Comparison of ENCODE assay signal across 8 cellular contexts in genomic region chr5:115815693-115816225, GRCh38. TPM values are rescaled to one million over a fixed set of nuclear protein-coding genes. Genes with fewer than 3 reads are reported as not detected.
DNase-seq lines count a peak whose midpoint lies in the region; ATAC-seq, FAIRE-seq and TF ChIP-seq lines count a peak whose summit lies in the region.

No MANE protein-coding gene starts in this region.

- H3K36me3 ChIP-seq in BE2C (no peaks in the 10 kb centered on the region), IMR-90 (ENCODE audit: control insufficient read depth, insufficient read depth, low read length) (no peaks in the 10 kb centered on the region), mesodermal cell (ENCODE audit: control insufficient read depth, insufficient read depth, low read length) (no peaks in the 10 kb centered on the region), uterus (no peaks in the 10 kb centered on the region)

- H3K4me3 ChIP-seq in BE2C (ENCODE audit: low read depth, low read length) (peak overlapping the region; percentile 33), IMR-90 (ENCODE audit: insufficient read depth, low read depth, low read length) (peak overlapping the region; percentile 73), mesodermal cell (ENCODE audit: extremely low read depth, insufficient read depth, low read length, poor library complexity, severe bottlenecking) (peak overlapping the region; percentile 62), uterus (peak overlapping the region; percentile 34 to 53)

- CTCF ChIA-PET in IMR-90 (lab: Yijun Ruan, JAX) = interaction anchor here (0.6 kb wide), 1 partner anchor 253 kb away, joined by 4 read pairs; no protein-coding TSS in a partner anchor

- H3K36me3 Mint-ChIP-seq in dendritic cell treated with granulocyte-macrophage colony-stimulating factor and Interleukin-4, amounts not matched to agents 40 ng/mL and 50 ng/mL, for 4 days (ENCODE audit: low read depth) = no peaks in the 10 kb centered on the region

- H2AK5ac ChIP-seq in IMR-90 (ENCODE audit: low read depth, low read length) = no peak overlapping the region

- H3K27ac ChIP-seq in IMR-90 (ENCODE audit: insufficient read depth, low read length) = no peak overlapping the region
- no peak overlapping the region for H3K27ac ChIP-seq in mesodermal cell (ENCODE audit: low read depth, low read length, severe bottlenecking)
- H3K27ac ChIP-seq in uterus = peak overlapping the region in 1 of 2 donors; percentile 67

- in situ Hi-C loops in IMR-90 (cut with MboI; ENCODE audit: low sequenced_read_pairs) = loop anchor here (10.0 kb wide), 1 partner anchor 171 kb away; no protein-coding TSS in a partner anchor

- H4K8ac ChIP-seq in IMR-90 (ENCODE audit: low read depth in 2 of 2, low read length in 2 of 2) = no peak overlapping the region

- 2% methylated on average over 17 of the region's 48 CpGs; no CpG with 5 or more reads in 1 of the 2 experiments for WGBS in IMR-90 (ENCODE audit: extremely low coverage in 2 of 2, insufficient read length in 1 of 2), 2 experiments
- 2% methylated on average over 20 to 23 of the region's 48 CpGs for WGBS in mesodermal cell (ENCODE audit: insufficient coverage in 2 of 2), 2 experiments

- no peak overlapping the region for H4K91ac ChIP-seq in IMR-90 (ENCODE audit: insufficient read depth, low read depth, low read length)

- ATAC-seq in IMR-90 (ENCODE audit: low read depth) (peak; percentile 51), HG02981 (IDR thresholded peaks at IDR 0.05; ENCODE audit: unreplicated experiment) (no peak), GM19328 (IDR thresholded peaks at IDR 0.05; ENCODE audit: unreplicated experiment) (no peak)

- no peak overlapping the region; the same call in 1 of the 2 replicates for H3K9ac ChIP-seq in IMR-90 (ENCODE audit: low read depth, low read length)

- 0 out of 2 replicates have a peak overlapping the region, but pooled peaks have one; percentile 26 for H3K23ac ChIP-seq in IMR-90 (ENCODE audit: low read depth, low read length)

- H3K9me3 ChIP-seq in BE2C = no peaks in the 10 kb centered on the region
- no peaks in the 10 kb centered on the region for H3K9me3 ChIP-seq in IMR-90 (ENCODE audit: control insufficient read depth, insufficient read depth, low read length)
- no peaks in the 10 kb centered on the region for H3K9me3 ChIP-seq in mesodermal cell (ENCODE audit: control insufficient read depth, low read length)
- H3K9me3 ChIP-seq in uterus = no peaks in the 10 kb centered on the region

- peak overlapping the region; percentile 93 for H3K4me2 ChIP-seq in IMR-90 (ENCODE audit: low read depth, low read length)

- H3K79me1 ChIP-seq in IMR-90 (ENCODE audit: low read depth in 1 of 2, low read length in 2 of 2) = no peaks in the 10 kb centered on the region

- no TSS peak for BruUV-seq in IMR-90 (replicated peaks; lab: Mats Ljungman, UMichigan)

- H3K27me3 Mint-ChIP-seq in dendritic cell treated with granulocyte-macrophage colony-stimulating factor and Interleukin-4, amounts not matched to agents 40 ng/mL and 50 ng/mL, for 4 days = peaks cover 72% of the 10 kb centered on the region

- peaks cover 22% of the 10 kb centered on the region for H3K4me1 Mint-ChIP-seq in dendritic cell treated with granulocyte-macrophage colony-stimulating factor and Interleukin-4, amounts not matched to agents 40 ng/mL and 50 ng/mL, for 4 days (ENCODE audit: low read depth)

- H2AK9ac ChIP-seq in IMR-90 (replicated peaks; ENCODE audit: low read depth, low read length, poor library complexity) = peak overlapping the region; percentile 15

- no peaks in the 10 kb centered on the region for H3K4me1 ChIP-seq in BE2C
- H3K4me1 ChIP-seq in IMR-90 (ENCODE audit: control insufficient read depth, insufficient read depth, low read length) = no peaks in the 10 kb centered on the region; the same call in 1 of the 2 replicates
- no peaks in the 10 kb centered on the region for H3K4me1 ChIP-seq in mesodermal cell (ENCODE audit: control insufficient read depth, insufficient read depth, low read length, poor library complexity, severe bottlenecking)
- no peaks in the 10 kb centered on the region for H3K4me1 ChIP-seq in uterus

- peak overlapping the region; percentile 49 for H3K4me3 Mint-ChIP-seq in dendritic cell treated with granulocyte-macrophage colony-stimulating factor and Interleukin-4, amounts not matched to agents 40 ng/mL and 50 ng/mL, for 4 days

- H3K9me1 ChIP-seq in IMR-90 (ENCODE audit: insufficient read depth, low read length) = no peaks in the 10 kb centered on the region

- no peak for TF ChIP-seq RAD21 in IMR-90 (IDR thresholded peaks at IDR 0.05; ENCODE audit: low read length)

- H2BK5ac ChIP-seq in IMR-90 (ENCODE audit: low read depth, low read length, poor library complexity, severe bottlenecking) = no peak overlapping the region

- TF ChIP-seq CTCF in BE2C (IDR thresholded peaks at IDR 0.05; ENCODE audit: low read depth, low read length) (no peak), IMR-90 (conservative IDR thresholded peaks at IDR 0.05; ENCODE audit: low read depth, low read length) (no peak), uterus (IDR thresholded peaks at IDR 0.05) (no peak), D721Med (IDR thresholded peaks at IDR 0.05; ENCODE audit: insufficient read depth, missing control alignments) (no peak)

- no peak overlapping the region for H2BK120ac ChIP-seq in IMR-90 (ENCODE audit: low read depth, low read length)

- TF ChIP-seq POLR2A in IMR-90 (IDR thresholded peaks at IDR 0.05; ENCODE audit: low read depth, low read length) = no peak
- TF ChIP-seq POLR2A in uterus (IDR thresholded peaks at IDR 0.05) = no peak

- no peak overlapping the region for H2BK15ac ChIP-seq in IMR-90 (ENCODE audit: low read depth, low read length)

- intact Hi-C loops in IMR-90 (cut with micrococcal nuclease) = no loop called here
- intact Hi-C loops in dendritic cell treated with granulocyte-macrophage colony-stimulating factor and Interleukin-4, amounts not matched to agents 40 ng/mL and 50 ng/mL, for 4 days (cut with micrococcal nuclease) = loop anchor here (5.0 kb wide), 1 partner anchor 168 kb away; no protein-coding TSS in a partner anchor
- intact Hi-C loops in uterus (cut with DNase I; ENCODE audit: low total_unique reads) = no loop called here

- H3K27me3 ChIP-seq in BE2C (peaks cover 72% of the 10 kb centered on the region), IMR-90 (ENCODE audit: control insufficient read depth, insufficient read depth, low read length) (peaks cover 25% of the 10 kb centered on the region), uterus (no peaks in the 10 kb centered on the region)

- H3K56ac ChIP-seq in IMR-90 (ENCODE audit: extremely low read depth, insufficient read depth, low read length) = no peak overlapping the region

- FAIRE-seq in D721Med (lab: Jason Lieb, UNC) = no peak

- no peak overlapping the region for H3K27ac Mint-ChIP-seq in dendritic cell treated with granulocyte-macrophage colony-stimulating factor and Interleukin-4, amounts not matched to agents 40 ng/mL and 50 ng/mL, for 4 days

- no peak overlapping the region for H4K5ac ChIP-seq in IMR-90 (ENCODE audit: low read depth, low read length)

- H3K18ac ChIP-seq in IMR-90 (ENCODE audit: low read depth, low read length) = no peak overlapping the region

- POLR2A ChIA-PET in IMR-90 (lab: Charles Lee; ENCODE audit: unreplicated experiment) = no interaction called here

- H4K20me1 ChIP-seq in IMR-90 (ENCODE audit: insufficient read depth, low read length) = no peaks in the 10 kb centered on the region

- dilution Hi-C loops in IMR-90 (cut with HindIII; ENCODE audit: low sequenced_read_pairs, unreplicated experiment) = no loop called here

- H3K4ac ChIP-seq in IMR-90 (ENCODE audit: low read depth, low read length) = no peak overlapping the region

- no peak overlapping the region for H2BK20ac ChIP-seq in IMR-90 (ENCODE audit: low read depth, low read length)

- peak overlapping the region; percentile 93 for H2AFZ ChIP-seq in IMR-90 (replicated peaks; ENCODE audit: low read length, poor library complexity)

- DNase-seq in BE2C (no peak), IMR-90 (no peak), uterus (no peak), D721Med (ENCODE audit: insufficient read length, low spot score) (no peak)

- H3K9me3 Mint-ChIP-seq in dendritic cell treated with granulocyte-macrophage colony-stimulating factor and Interleukin-4, amounts not matched to agents 40 ng/mL and 50 ng/mL, for 4 days = no peaks in the 10 kb centered on the region

- no peak overlapping the region for H3K14ac ChIP-seq in IMR-90 (replicated peaks; ENCODE audit: low read depth, low read length)

TF ChIP-seq in IMR-90, 13 proteins besides CTCF, POLR2A, EP300 and RAD21 (continues in another document):
- TF ChIP-seq RFX5 (IDR thresholded peaks at IDR 0.05; ENCODE audit: low read depth, low read length) (no peak), BHLHE40 (IDR thresholded peaks at IDR 0.05; ENCODE audit: low read depth, low read length) (no peak)

RNA-seq across cellular contexts. Expression of gene CDO1, which starts 0.7 kb away (rescaled TPM):
- polyA plus RNA-seq in BE2C (2012; ENCODE audit: insufficient read depth, insufficient read length, low read depth) = not detected
- total RNA-seq in IMR-90 (2012; rRNA removed) (3.3 and 8.6 TPM in 2 replicates), uterus (10 to 100 TPM in 2 of 4 donors, 1 to 10 TPM in 2; 1.2 to 33.9 (median 8.5) TPM)
- polyA plus RNA-seq in IMR-90 (2012; rRNA removed) = 4.8 and 7.9 TPM in 2 replicates
- 6.2 and 15.1 TPM in 2 replicates for polyA plus RNA-seq in IMR-90 (2012; cell fraction: cytosol; rRNA removed)
- 2.2 and 11.1 TPM in 2 replicates for polyA plus RNA-seq in IMR-90 (2012; cell fraction: nucleus; rRNA removed; ENCODE audit: low replicate concordance)
- 10.2 TPM for polyA plus RNA-seq in mesodermal cell (2013, experiment 1 of 2)
- polyA plus RNA-seq in mesodermal cell (2013, experiment 2 of 2) = 10.0 TPM

RNA-seq across cellular contexts. Expression of gene ATG12, which starts 25.6 kb away (rescaled TPM):
- 34.5 TPM for polyA plus RNA-seq in BE2C (2012; ENCODE audit: insufficient read depth, insufficient read length, low read depth)
- total RNA-seq in IMR-90 (2012; rRNA removed) = 95.7 and 117 TPM in 2 replicates
- polyA plus RNA-seq in IMR-90 (2012; rRNA removed) = 55.6 and 68.0 TPM in 2 replicates
- 9.7 and 37.2 TPM in 2 replicates for polyA plus RNA-seq in IMR-90 (2012; cell fraction: cytosol; rRNA removed)
- polyA plus RNA-seq in IMR-90 (2012; cell fraction: nucleus; rRNA removed; ENCODE audit: low replicate concordance) = 11.0 and 50.0 TPM in 2 replicates
- 64.7 TPM for polyA plus RNA-seq in mesodermal cell (2013, experiment 1 of 2)
- polyA plus RNA-seq in mesodermal cell (2013, experiment 2 of 2) = 88.2 TPM
- total RNA-seq in uterus = 100 to 1,000 TPM in 1 of 4 donors, 10 to 100 TPM in 3; 27.4 to 118 (median 63.7) TPM

RNA-seq across cellular contexts. Expression of gene AP3S1, which starts 26.0 kb away (rescaled TPM):
- polyA plus RNA-seq in BE2C (2012; ENCODE audit: insufficient read depth, insufficient read length, low read depth) = 15.4 TPM
- total RNA-seq in IMR-90 (2012; rRNA removed) = 21.9 and 93.9 TPM in 2 replicates
- polyA plus RNA-seq in IMR-90 (2012; rRNA removed) = 52.8 and 73.1 TPM in 2 replicates
- polyA plus RNA-seq in IMR-90 (2012; cell fraction: cytosol; rRNA removed) = 9.1 and 56.1 TPM in 2 replicates
- 2.9 and 13.2 TPM in 2 replicates for polyA plus RNA-seq in IMR-90 (2012; cell fraction: nucleus; rRNA removed; ENCODE audit: low replicate concordance)
- polyA plus RNA-seq in mesodermal cell (2013, experiment 1 of 2) = 66.5 TPM
- polyA plus RNA-seq in mesodermal cell (2013, experiment 2 of 2) = 75.6 TPM
- total RNA-seq in uterus = 10 to 100 TPM; 31.8 to 87.2 (median 60.8) TPM
